9 cellular contexts compared by ENCODE assay signal in genomic region chr17:3888343-3889171, GRCh38. TPM values are rescaled to one million over a fixed set of nuclear protein-coding genes. Genes with fewer than 3 reads are reported as not detected.
A peak's percentile ranks its signal among the peaks of the same experiment; 100 is the strongest.
DNase-seq lines count a peak whose midpoint lies in the region; ATAC-seq, FAIRE-seq and TF ChIP-seq lines count a peak whose summit lies in the region.
"Had no signal": no experiment of that assay in that cellular context is flagged by ENCODE, and none has a peak within 500 bp of the region (broad histone marks: within the 10 kb centered on the region; RNA-seq: fewer than 3 reads in every experiment).

No MANE protein-coding gene starts in this region.

- H3K4me1 ChIP-seq in left lung: peaks cover 14 to 74% of the 10 kb centered on the region in 2 donors

- no peaks in the 10 kb centered on the region for H3K9me3 ChIP-seq in left lung

- no peaks in the 10 kb centered on the region for H3K27me3 Mint-ChIP-seq in activated naive CD8-positive, alpha-beta T cell treated with anti-CD3 and anti-CD28 coated beads for 36 hours
- peaks cover 5 to 8% (median 6%) of the 10 kb centered on the region in 3 donors for H3K27me3 Mint-ChIP-seq in immature natural killer cell (ENCODE audit: low read depth in 3 of 3)

- H3K4me1 Mint-ChIP-seq in activated naive CD8-positive, alpha-beta T cell treated with anti-CD3 and anti-CD28 coated beads for 36 hours: peaks cover 37% of the 10 kb centered on the region
- peaks cover 21 to 29% of the 10 kb centered on the region in 2 donors for H3K4me1 Mint-ChIP-seq in immature natural killer cell

- intact Hi-C loops in left lung (cut with DNase I): no loop called here

- H3K27ac ChIP-seq in C4-2B (peak overlapping the region; percentile 90), left lung (peak overlapping the region; percentile 33 to 93)

- no peaks in the 10 kb centered on the region for H3K36me3 Mint-ChIP-seq in activated naive CD8-positive, alpha-beta T cell treated with anti-CD3 and anti-CD28 coated beads for 36 hours
- no peaks in the 10 kb centered on the region for H3K36me3 Mint-ChIP-seq in immature natural killer cell

- peak; percentile 66 for FAIRE-seq in urothelium cell line (lab: Jason Lieb, UNC)
- FAIRE-seq: GM18507 had no signal

- H3K36me3 ChIP-seq in left lung: peaks cover 0 to 20% of the 10 kb centered on the region in 2 donors

- peak; percentile 85 for DNase-seq in NCI-H1694 (lab: John Stamatoyannopoulos, UW)
- peak; percentile 90 to 96 for DNase-seq in cardiac fibroblast (ENCODE audit: low read depth in 2 of 2)
- DNase-seq in left lung: no peak
- peak; percentile 80 for DNase-seq in urothelium cell line (ENCODE audit: low spot score)
- DNase-seq in activated naive CD8-positive, alpha-beta T cell treated with anti-CD3 and anti-CD28 coated beads for 36 hours: no peak
- no peak for DNase-seq in immature natural killer cell

- H3K9me3 Mint-ChIP-seq in activated naive CD8-positive, alpha-beta T cell treated with anti-CD3 and anti-CD28 coated beads for 36 hours: no peaks in the 10 kb centered on the region
- H3K9me3 Mint-ChIP-seq in immature natural killer cell: no peaks in the 10 kb centered on the region

- ATAC-seq in left lung (no peak), GM19452 (IDR thresholded peaks at IDR 0.05; ENCODE audit: unreplicated experiment) (no peak)

- no peak overlapping the region for H3K4me3 ChIP-seq in cardiac fibroblast (replicated peaks in 1 of 2; ENCODE audit: low read depth in 2 of 2, low read length in 2 of 2)
- no peak overlapping the region for H3K4me3 ChIP-seq in left lung

- H3K27me3 ChIP-seq in left lung: no peaks in the 10 kb centered on the region

- no peak for TF ChIP-seq CTCF in C4-2B (conservative IDR thresholded peaks at IDR 0.05)
- no peak for TF ChIP-seq CTCF in cardiac fibroblast (IDR thresholded peaks at IDR 0.05; ENCODE audit: low read depth, low read length)
- TF ChIP-seq CTCF in left lung (IDR thresholded peaks at IDR 0.05): no peak

- H3K27ac Mint-ChIP-seq in activated naive CD8-positive, alpha-beta T cell treated with anti-CD3 and anti-CD28 coated beads for 36 hours: no peak overlapping the region
- H3K27ac Mint-ChIP-seq in immature natural killer cell: no peak overlapping the region

- H3K4me3 Mint-ChIP-seq in activated naive CD8-positive, alpha-beta T cell treated with anti-CD3 and anti-CD28 coated beads for 36 hours: no peak overlapping the region
- H3K4me3 Mint-ChIP-seq in immature natural killer cell: no peak overlapping the region

RNA-seq across cellular contexts. Expression of gene CAMKK1, which starts 4.3 kb away (rescaled TPM):
- 10 to 100 TPM in 1 of 2 donors, 1 to 10 TPM in 1; 3.9 to 13.4 TPM for total RNA-seq in left lung
- total RNA-seq in activated naive CD8-positive, alpha-beta T cell treated with anti-CD3 and anti-CD28 coated beads for 36 hours: 1 to 10 TPM; 4.8 to 5.0 TPM
- under 1 TPM in 1 of 3 donors, not detected in 2; 0.08 TPM for polyA plus RNA-seq in immature natural killer cell

RNA-seq across cellular contexts. Expression of gene P2RX1, which starts 27.7 kb away (rescaled TPM):
- total RNA-seq in left lung: 10 to 100 TPM in 1 of 2 donors, 1 to 10 TPM in 1; 3.9 to 12.1 TPM
- under 1 TPM; 0.45 to 0.54 TPM for total RNA-seq in activated naive CD8-positive, alpha-beta T cell treated with anti-CD3 and anti-CD28 coated beads for 36 hours
- polyA plus RNA-seq in immature natural killer cell: under 1 TPM in 1 of 3 donors, not detected in 2; 0.33 TPM

RNA-seq across cellular contexts. Expression of gene NCBP3, which starts 42.5 kb away (rescaled TPM):
- 10 to 100 TPM; 30.6 to 31.8 TPM for total RNA-seq in left lung
- total RNA-seq in activated naive CD8-positive, alpha-beta T cell treated with anti-CD3 and anti-CD28 coated beads for 36 hours: 10 to 100 TPM; 39.9 to 41.1 TPM
- 10 to 100 TPM in 2 of 3 donors, 1 to 10 TPM in 1; 5.7 to 18.3 (median 11.5) TPM for polyA plus RNA-seq in immature natural killer cell

Comparison
In these comparisons a context has a peak if more than half of its experiments do, and no peak if none do; other contexts are left out.
1. DNase-seq: peak in NCI-H1694 (single experiment), cardiac fibroblast (2 of 2) and urothelium cell line (single experiment); none in left lung (0 of 2), activated naive CD8-positive, alpha-beta T cell treated with anti-CD3 and anti-CD28 coated beads for 36 hours (single experiment) and immature natural killer cell (0 of 3).